8 cellular contexts compared by ENCODE assay signal in the genomic region with DNA sequence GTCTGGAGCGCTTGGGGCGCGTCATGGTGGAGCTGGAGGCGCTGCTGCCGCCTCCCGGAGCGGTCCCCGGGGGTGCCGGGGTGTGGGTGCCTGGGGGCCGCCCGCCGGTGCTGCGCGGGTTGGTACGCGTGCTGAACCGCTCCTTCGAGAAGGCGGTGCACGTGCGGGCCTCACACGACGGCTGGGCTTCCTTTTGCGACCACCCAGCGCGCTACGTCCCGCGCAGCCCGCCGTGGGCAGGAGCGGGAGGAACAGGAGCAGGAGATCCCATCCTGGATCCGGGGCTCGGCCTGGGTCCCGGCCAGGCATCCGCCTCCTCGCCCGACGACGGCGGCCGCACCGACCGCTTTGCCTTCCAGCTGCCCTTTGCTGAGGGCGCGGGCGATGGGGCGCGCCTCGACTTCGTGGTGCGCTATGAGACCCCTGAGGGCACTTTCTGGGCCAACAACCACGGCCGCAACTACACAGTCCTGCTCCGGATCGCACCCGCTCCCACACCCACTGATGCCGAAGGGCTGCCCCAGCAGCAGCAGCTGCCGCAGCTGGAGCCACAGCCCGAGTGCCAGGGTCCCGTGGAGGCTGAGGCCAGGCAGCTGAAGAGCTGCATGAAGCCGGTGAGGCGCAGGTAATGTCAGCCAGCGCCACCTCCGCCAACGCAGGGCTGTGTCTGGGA. TPM values are rescaled to one million over a fixed set of nuclear protein-coding genes. Genes with fewer than 3 reads are reported as not detected.
A peak's percentile ranks its signal among the peaks of the same experiment; 100 is the strongest.
DNase-seq lines count a peak whose midpoint lies in the region; ATAC-seq, FAIRE-seq and TF ChIP-seq lines count a peak whose summit lies in the region.

No MANE protein-coding gene starts in this region.

- no peak overlapping the region for H3K23ac ChIP-seq in H9 (ENCODE audit: insufficient read length, low read depth, low read length)

- H3K14ac ChIP-seq in H9 (ENCODE audit: insufficient read depth, low read length): peak overlapping the region; percentile 90

- H2BK20ac ChIP-seq in H9 (ENCODE audit: low read depth, low read length, poor library complexity, severe bottlenecking): no peak overlapping the region

- H3K27me3 Mint-ChIP-seq in H9 (ENCODE audit: low read depth) (peaks cover 2% of the 10 kb centered on the region; the same call in 1 of the 2 replicates), activated B cell treated with CpG ODN at 0.5 μM for 24 hours (no peaks in the 10 kb centered on the region)

- H2BK5ac ChIP-seq in H9 (ENCODE audit: insufficient read length, low read length): no peak overlapping the region

- peak overlapping the region; percentile 60 for H4K91ac ChIP-seq in H9 (ENCODE audit: insufficient read length, low read depth, low read length)

- H3K27ac Mint-ChIP-seq in H9: no peak overlapping the region
- no peak overlapping the region for H3K27ac Mint-ChIP-seq in activated B cell treated with CpG ODN at 0.5 μM for 24 hours

- peak overlapping the region; percentile 52 for H3K9ac ChIP-seq in H9 (ENCODE audit: extremely low read depth, insufficient read length, low read length)

- no peaks in the 10 kb centered on the region for H3K36me3 ChIP-seq in hepatocyte (replicated peaks; ENCODE audit: insufficient read depth, low read depth)
- no peaks in the 10 kb centered on the region for H3K36me3 ChIP-seq in small intestine (ENCODE audit: control insufficient read depth in 2 of 2, insufficient read depth in 2 of 2, low read length in 2 of 2)

- DNase-seq in H9: no peak
- no peak for DNase-seq in activated B cell treated with CpG ODN at 0.5 μM for 24 hours
- no peak for DNase-seq in hepatocyte (ENCODE audit: low spot score)
- no peak for DNase-seq in small intestine
- no peak for DNase-seq in AG20443 (ENCODE audit: low spot score)
- no peak for DNase-seq in left lobe of liver (ENCODE audit: low spot score)
- no peak for DNase-seq in GM03348 (ENCODE audit: low spot score)

- H3K27ac ChIP-seq in H9 (ENCODE audit: insufficient read length, low read depth, low read length) (no peak overlapping the region), hepatocyte (peak overlapping the region; percentile 95), small intestine (ENCODE audit: low read depth in 1 of 2, low read length in 1 of 2) (peak overlapping the region; percentile 85 to 98)

- H2BK12ac ChIP-seq in H9 (ENCODE audit: insufficient read length, low read depth, low read length): no peak overlapping the region

- no peaks in the 10 kb centered on the region for H3K9me2 ChIP-seq in hepatocyte (replicated peaks; ENCODE audit: insufficient read depth)

- peaks cover 5% of the 10 kb centered on the region for H3K23me2 ChIP-seq in H9 (ENCODE audit: insufficient read length, low read depth, low read length, poor library complexity, severe bottlenecking)

- CTCF ChIA-PET in activated B cell treated with CpG ODN at 0.5 μM for 24 hours (lab: Charles Lee): no interaction called here

- H3K9me3 Mint-ChIP-seq in H9 (peaks cover 71 to 72% of the 10 kb centered on the region in 2 experiments), activated B cell treated with CpG ODN at 0.5 μM for 24 hours (no peaks in the 10 kb centered on the region)

- H3K4me2 ChIP-seq in H9 (ENCODE audit: insufficient read depth, insufficient read length, low read length) (peak overlapping the region; percentile 29), hepatocyte (peak overlapping the region; percentile 88)

- no peak overlapping the region for H3K56ac ChIP-seq in H9 (ENCODE audit: insufficient read length, low read depth, low read length)

- H2BK15ac ChIP-seq in H9 (ENCODE audit: low read depth, low read length): no peak overlapping the region

- no peak overlapping the region; the same call in 1 of the 2 replicates for H3K4ac ChIP-seq in H9 (ENCODE audit: low read depth, low read length)

- no peak overlapping the region for H3T11ph ChIP-seq in H9 (ENCODE audit: low read length)

- H3K79me2 ChIP-seq in H9 (ENCODE audit: insufficient read depth, low read length) (0 out of 2 replicates have a peak, but pooled peaks cover 4% of the 10 kb centered on the region), hepatocyte (peaks cover 33% of the 10 kb centered on the region)

- H2BK120ac ChIP-seq in H9 (ENCODE audit: low read depth, low read length, poor library complexity, severe bottlenecking): no peak overlapping the region

- no peak for ATAC-seq in activated B cell treated with CpG ODN at 0.5 μM for 24 hours (ENCODE audit: low read depth)
- no peak for ATAC-seq in GM18520 (IDR thresholded peaks at IDR 0.05; ENCODE audit: unreplicated experiment)
- no peak for ATAC-seq in left lobe of liver

- H3K27me3 ChIP-seq in H9 (ENCODE audit: insufficient read depth, low read length) (no peaks in the 10 kb centered on the region), hepatocyte (no peaks in the 10 kb centered on the region), small intestine (ENCODE audit: control insufficient read depth in 2 of 2, insufficient read depth in 2 of 2, low read length in 2 of 2) (no peaks in the 10 kb centered on the region)

- no peak for FAIRE-seq in small intestine (lab: Jason Lieb, UNC)

- H3K4me1 ChIP-seq in H9 (ENCODE audit: insufficient read depth, low read length) (no peaks in the 10 kb centered on the region), hepatocyte (ENCODE audit: insufficient read depth) (peaks cover 6% of the 10 kb centered on the region), small intestine (ENCODE audit: control insufficient read depth in 2 of 2, insufficient read depth in 1 of 2, low read depth in 1 of 2, low read length in 1 of 2) (peaks cover 0 to 5% of the 10 kb centered on the region in 2 donors)

- WGBS in H9 (ENCODE audit: extremely low coverage, insufficient read length, low lambda C conversion rate): no CpG with 5 or more reads among the region's 66 CpGs
- 73% methylated on average over 48 of the region's 66 CpGs for WGBS in hepatocyte (ENCODE audit: low lambda C conversion rate, missing lambda C conversion rate)
- WGBS in small intestine, 3 donors: 40 to 75% (median 50%) methylated on average over 16 to 66 of the region's 66 CpGs

- H4K20me1 ChIP-seq in H9 (ENCODE audit: control insufficient read depth, insufficient read depth, insufficient read length): no peaks in the 10 kb centered on the region
- no peaks in the 10 kb centered on the region for H4K20me1 ChIP-seq in hepatocyte (ENCODE audit: insufficient read depth, poor library complexity, severe bottlenecking)

- H3K4me3 ChIP-seq in hepatocyte: peak overlapping the region; percentile 13
- H3K4me3 ChIP-seq in small intestine (ENCODE audit: low read depth in 1 of 2, low read length in 2 of 2): peak overlapping the region; percentile 48 to 65

- no peak overlapping the region for H2AK5ac ChIP-seq in H9 (ENCODE audit: insufficient read length, low read length)

- H3K4me1 Mint-ChIP-seq in H9: peaks cover 14 to 21% of the 10 kb centered on the region in 2 experiments
- H3K4me1 Mint-ChIP-seq in activated B cell treated with CpG ODN at 0.5 μM for 24 hours: peaks cover 49% of the 10 kb centered on the region

- intact Hi-C loops in activated B cell treated with CpG ODN at 0.5 μM for 24 hours (cut with micrococcal nuclease): no loop called here

- no peak overlapping the region for H4K8ac ChIP-seq in H9 (replicated peaks; ENCODE audit: insufficient read length, low read depth, low read length)

- peak overlapping the region; percentile 90 for H3K18ac ChIP-seq in H9 (ENCODE audit: insufficient read length, low read depth, low read length)

- H3K36me3 Mint-ChIP-seq in H9 (ENCODE audit: insufficient read depth in 1 of 3, low read depth in 3 of 3) (peaks cover 13 to 26% (median 18%) of the 10 kb centered on the region in 3 experiments), activated B cell treated with CpG ODN at 0.5 μM for 24 hours (ENCODE audit: low read depth) (peaks cover 14% of the 10 kb centered on the region)

- H3K79me1 ChIP-seq in H9 (ENCODE audit: insufficient read depth, low read depth, low read length, poor library complexity, severe bottlenecking): no peaks in the 10 kb centered on the region

- H3K9me3 ChIP-seq in H9 (ENCODE audit: control insufficient read depth, low read depth, low read length) (peaks cover 29% of the 10 kb centered on the region), hepatocyte (ENCODE audit: low read depth) (no peaks in the 10 kb centered on the region), small intestine (ENCODE audit: control insufficient read depth, low read depth) (no peaks in the 10 kb centered on the region)

- H4K5ac ChIP-seq in H9 (ENCODE audit: insufficient read length, low read depth, low read length): no peak overlapping the region

- TF ChIP-seq CTCF in H9 (conservative IDR thresholded peaks at IDR 0.05) (no peak), activated B cell treated with CpG ODN at 0.5 μM for 24 hours (IDR thresholded peaks at IDR 0.05) (no peak), hepatocyte (IDR thresholded peaks at IDR 0.05; ENCODE audit: poor library complexity) (no peak)

- H2AFZ ChIP-seq in H9 (ENCODE audit: low read length) (no peak overlapping the region), hepatocyte (peak overlapping the region; percentile 56)

- POLR2A ChIA-PET in activated B cell treated with CpG ODN at 0.5 μM for 24 hours (lab: Charles Lee): interaction anchor here (0.7 to 2.0 kb wide), 5 partner anchors 39 to 103 kb away, joined by 3 to 23 read pairs (median 3); no protein-coding TSS in a partner anchor

- H3K4me3 Mint-ChIP-seq in H9 (peak overlapping the region; percentile 54 to 67), activated B cell treated with CpG ODN at 0.5 μM for 24 hours (peak overlapping the region; percentile 28)

RNA-seq across cellular contexts. Expression of a gene that starts 0.8 kb away (rescaled TPM):
- total RNA-seq in H9 (2021): 6.9 and 7.3 TPM in 2 replicates
- total RNA-seq in activated B cell treated with CpG ODN at 0.5 μM for 24 hours: 5.9 and 7.4 TPM in 2 replicates
- 6.4 and 6.8 TPM in 2 replicates for total RNA-seq in hepatocyte
- polyA plus RNA-seq in hepatocyte: 7.3 and 10.2 TPM in 2 replicates
- polyA plus RNA-seq in small intestine: 1 to 10 TPM in 2 of 3 donors, under 1 TPM in 1; 0.67 to 3.4 (median 2.7) TPM
- total RNA-seq in left lobe of liver: 4.2 TPM

RNA-seq across cellular contexts. Expression of a gene that starts 5.9 kb away (rescaled TPM):
- total RNA-seq in H9 (2021) (0.68 and 0.81 TPM in 2 replicates), activated B cell treated with CpG ODN at 0.5 μM for 24 hours (0.12 and 0.29 TPM in 2 replicates), hepatocyte (0.03 TPM in 1 of 2 replicates, not detected in the other), left lobe of liver (0.65 TPM)
- polyA plus RNA-seq in hepatocyte (not detected in 2 replicates), small intestine (under 1 TPM in 1 of 3 donors, not detected in 2; 0.31 TPM)

RNA-seq across cellular contexts. Expression of a gene that starts 33.1 kb away (rescaled TPM):
- not detected in 2 replicates for total RNA-seq in H9 (2021)
- not detected in 2 replicates for total RNA-seq in activated B cell treated with CpG ODN at 0.5 μM for 24 hours
- total RNA-seq in hepatocyte: not detected in 2 replicates
- not detected in 2 replicates for polyA plus RNA-seq in hepatocyte
- polyA plus RNA-seq in small intestine: not detected
- total RNA-seq in left lobe of liver: not detected

RNA-seq across cellular contexts. Expression of a gene that starts 35.1 kb away (rescaled TPM):
- total RNA-seq in H9 (2021) (12.1 and 12.2 TPM in 2 replicates), activated B cell treated with CpG ODN at 0.5 μM for 24 hours (26.8 and 31.3 TPM in 2 replicates), hepatocyte (12.7 and 21.5 TPM in 2 replicates), left lobe of liver (9.5 TPM)
- polyA plus RNA-seq in hepatocyte (12.3 and 14.8 TPM in 2 replicates), small intestine (10 to 100 TPM; 11.1 to 12.9 (median 11.9) TPM)

RNA-seq across cellular contexts. Expression of a gene that starts 37.2 kb away (rescaled TPM):
- 0.94 and 1.4 TPM in 2 replicates for total RNA-seq in H9 (2021)
- 2.6 and 3.0 TPM in 2 replicates for total RNA-seq in activated B cell treated with CpG ODN at 0.5 μM for 24 hours
- total RNA-seq in hepatocyte: 0.04 and 1.6 TPM in 2 replicates
- polyA plus RNA-seq in hepatocyte: 0.27 and 0.44 TPM in 2 replicates
- polyA plus RNA-seq in small intestine: under 1 TPM; 0.22 to 0.34 (median 0.27) TPM
- total RNA-seq in left lobe of liver: not detected
